18 cellular contexts compared by ENCODE assay signal in genomic region chr4:150002561-150002960, GRCh38.
DNase-seq lines count a peak whose midpoint lies in the region; ATAC-seq and TF ChIP-seq lines count a peak whose summit lies in the region.
"Had no signal": no experiment of that assay in that cellular context is flagged by ENCODE, and none has a peak within 500 bp of the region (broad histone marks: within the 10 kb centered on the region; RNA-seq: fewer than 3 reads in every experiment).

No MANE protein-coding gene starts in this region.

- DNase-seq in A172 (ENCODE audit: low spot score): peak; percentile 42
- peak; percentile 32 for DNase-seq in M059J (ENCODE audit: low read depth)
- peak; percentile 42 for DNase-seq in brain microvascular endothelial cell
- DNase-seq in mesenchymal stem cell: no peak
- DNase-seq in SK-N-DZ (ENCODE audit: low spot score): no peak
- DNase-seq in DMS153 treated with DMSO at 0.1 percent for 48 hours (lab: John Stamatoyannopoulos, UW; ENCODE audit: unreplicated experiment): no peak
- no peak for DNase-seq in gastrocnemius medialis
- DNase-seq: CD8-positive, alpha-beta memory T cell; DND-41; GDM1; NCI-H1105; NCI-H1694; NCI-H2081 treated with DMSO at 0.1 percent for 48 hours; NCI-H510A treated with DMSO at 0.1 percent for 48 hours; NCI-H82 had no signal

- H2BK120ac ChIP-seq in mesenchymal stem cell (ENCODE audit: low read depth, low read length): no peak overlapping the region

- H3K27ac ChIP-seq in brain microvascular endothelial cell (peak overlapping the region; percentile 23), mesenchymal stem cell (ENCODE audit: low read length, poor library complexity, severe bottlenecking) (peak overlapping the region; percentile 75), gastrocnemius medialis (no peak overlapping the region)
- H3K27ac ChIP-seq: BLaER1 treated with 17β-estradiol and CSF1 and Interleukin-3, amounts not matched to agents 10 nM and 100 nM; SJSA1 had no signal

- no peaks in the 10 kb centered on the region for H3K79me1 ChIP-seq in mesenchymal stem cell (replicated peaks; ENCODE audit: low read length, poor library complexity, severe bottlenecking)

- no peaks in the 10 kb centered on the region for H3K9me3 ChIP-seq in mesenchymal stem cell (ENCODE audit: control insufficient read depth, low read length)
- no peaks in the 10 kb centered on the region for H3K9me3 ChIP-seq in gastrocnemius medialis
- H3K9me3 ChIP-seq: BLaER1 treated with 17β-estradiol and CSF1 and Interleukin-3, amounts not matched to agents 10 nM and 100 nM; SJSA1 had no signal

- TF ChIP-seq CTCF in brain microvascular endothelial cell (IDR thresholded peaks at IDR 0.05; ENCODE audit: low read depth, low read length, missing control alignments): no peak
- no peak for TF ChIP-seq CTCF in gastrocnemius medialis (IDR thresholded peaks at IDR 0.05 in 4 of 5, conservative IDR thresholded peaks at IDR 0.05 in 1 of 5)

- TF ChIP-seq POLR2A in gastrocnemius medialis (IDR thresholded peaks at IDR 0.05): no peak

- no peak overlapping the region for H2BK15ac ChIP-seq in mesenchymal stem cell (ENCODE audit: low read depth, poor library complexity, severe bottlenecking)

- no peak overlapping the region for H3K14ac ChIP-seq in mesenchymal stem cell (ENCODE audit: low read length in 2 of 2)

- no peak overlapping the region for H2BK5ac ChIP-seq in mesenchymal stem cell (ENCODE audit: low read depth, low read length, poor library complexity, severe bottlenecking)

- H4K91ac ChIP-seq in mesenchymal stem cell (ENCODE audit: low read length): no peak overlapping the region

- ATAC-seq in HG03442 (IDR thresholded peaks at IDR 0.05; ENCODE audit: unreplicated experiment) (no peak), gastrocnemius medialis (no peak)

- intact Hi-C loops in gastrocnemius medialis (cut with DNase I; ENCODE audit: low total_unique reads): no loop called here

- H3K23ac ChIP-seq in mesenchymal stem cell (ENCODE audit: low read length in 2 of 2): no peak overlapping the region

- no peak overlapping the region for H2AFZ ChIP-seq in mesenchymal stem cell (ENCODE audit: low read depth, low read length)

- no peak overlapping the region for H4K8ac ChIP-seq in mesenchymal stem cell (ENCODE audit: low read length)

- H3K4ac ChIP-seq in mesenchymal stem cell (ENCODE audit: low read depth in 1 of 2, low read length in 2 of 2): no peak overlapping the region

- H3K36me3 ChIP-seq in brain microvascular endothelial cell (replicated peaks) (no peaks in the 10 kb centered on the region), mesenchymal stem cell (ENCODE audit: control insufficient read depth in 1 of 2, insufficient read depth in 2 of 2, low read depth in 1 of 2, low read length in 2 of 2) (no peaks in the 10 kb centered on the region), gastrocnemius medialis (no peaks in the 10 kb centered on the region)
- H3K36me3 ChIP-seq: BLaER1 treated with 17β-estradiol and CSF1 and Interleukin-3, amounts not matched to agents 10 nM and 100 nM; SJSA1 had no signal

- H3K27me3 ChIP-seq in brain microvascular endothelial cell (replicated peaks) (no peaks in the 10 kb centered on the region), mesenchymal stem cell (ENCODE audit: control insufficient read depth in 1 of 2, insufficient read depth in 1 of 2, low read length in 2 of 2) (no peaks in the 10 kb centered on the region), gastrocnemius medialis (no peaks in the 10 kb centered on the region)
- H3K27me3 ChIP-seq: BLaER1 treated with 17β-estradiol and CSF1 and Interleukin-3, amounts not matched to agents 10 nM and 100 nM; SJSA1 had no signal

- H3K4me3 ChIP-seq in brain microvascular endothelial cell (ENCODE audit: low read depth, low read length) (no peak overlapping the region), mesenchymal stem cell (ENCODE audit: insufficient read depth in 1 of 2, low read depth in 1 of 2, low read length in 2 of 2) (no peak overlapping the region), gastrocnemius medialis (no peak overlapping the region)
- H3K4me3 ChIP-seq: BLaER1 treated with 17β-estradiol and CSF1 and Interleukin-3, amounts not matched to agents 10 nM and 100 nM; SJSA1 had no signal

- H2BK12ac ChIP-seq in mesenchymal stem cell (ENCODE audit: low read length in 2 of 2): no peak overlapping the region

- H3K9ac ChIP-seq in mesenchymal stem cell (ENCODE audit: low read length): no peak overlapping the region
- H3K9ac ChIP-seq: BLaER1 treated with 17β-estradiol and CSF1 and Interleukin-3, amounts not matched to agents 10 nM and 100 nM had no signal

- H3K18ac ChIP-seq in mesenchymal stem cell (ENCODE audit: low read depth in 1 of 2, low read length in 2 of 2): no peak overlapping the region

- H2AK5ac ChIP-seq in mesenchymal stem cell (ENCODE audit: low read length, severe bottlenecking): no peak overlapping the region

- in situ Hi-C loops in brain microvascular endothelial cell (cut with HindIII; ENCODE audit: low pct_ligation_motif_present, low sequenced_read_pairs): loop anchor here (25.0 kb wide), 1 partner anchor 210 kb away; no protein-coding TSS in a partner anchor
- in situ Hi-C loops in gastrocnemius medialis (cut with MboI; ENCODE audit: low sequenced_read_pairs in 4 of 4): loop anchor here (10.0 to 25.0 kb wide), 3 partner anchors 210 to 242 kb away; no protein-coding TSS in a partner anchor

- H3K4me2 ChIP-seq in mesenchymal stem cell (ENCODE audit: low read length, poor library complexity, severe bottlenecking): no peak overlapping the region
- H3K4me2 ChIP-seq: BLaER1 treated with 17β-estradiol and CSF1 and Interleukin-3, amounts not matched to agents 10 nM and 100 nM had no signal

- H3K4me1 ChIP-seq in mesenchymal stem cell (ENCODE audit: control insufficient read depth, insufficient read depth, low read depth, low read length) (peaks cover 10% of the 10 kb centered on the region), gastrocnemius medialis (no peaks in the 10 kb centered on the region)

Comparison
In these comparisons a context has a peak if more than half of its experiments do, and no peak if none do; other contexts are left out.
1. DNase-seq: peak in A172 (single experiment), M059J (single experiment) and brain microvascular endothelial cell (single experiment); none in mesenchymal stem cell (single experiment), SK-N-DZ (single experiment), DMS153 treated with DMSO at 0.1 percent for 48 hours (single experiment) and gastrocnemius medialis (0 of 2).
2. H3K27ac ChIP-seq: peak in brain microvascular endothelial cell (single experiment) and mesenchymal stem cell (single experiment); none in gastrocnemius medialis (0 of 4).